ENCODE assay signal across 29 cellular contexts in the genomic region with DNA sequence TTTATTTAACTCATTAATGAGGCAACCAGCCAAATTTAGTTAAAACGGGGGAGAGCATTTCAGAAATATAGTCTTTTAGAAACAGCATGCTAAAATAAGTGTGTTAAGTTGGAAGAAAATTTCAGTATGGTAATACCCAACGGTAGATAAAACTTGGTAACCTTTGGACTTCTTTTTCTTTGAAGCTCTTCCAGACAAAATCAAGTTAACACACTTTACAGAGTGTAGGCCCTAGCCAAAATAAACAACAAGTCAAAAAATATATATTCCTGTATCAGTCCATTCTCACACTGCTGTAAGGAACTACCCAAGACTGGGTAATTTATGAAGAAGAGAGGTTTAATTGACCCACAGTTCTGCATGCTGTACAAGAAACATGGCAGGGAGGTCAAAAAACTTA.
"Had no signal": no experiment of that assay in that cellular context is flagged by ENCODE, and none has a peak within 500 bp of the region (broad histone marks: within the 10 kb centered on the region; RNA-seq: fewer than 3 reads in every experiment).

No MANE protein-coding gene starts in this region.

- H3K27ac Mint-ChIP-seq: immature natural killer cell; natural killer cell; stimulated activated effector memory CD8-positive, alpha-beta T cell treated with anti-CD3 and anti-CD28 coated beads, Interleukin-12 subunit alpha, Interleukin-12 subunit beta, amount 100 ng/mL, for 72 hours; stimulated activated naive CD8-positive, alpha-beta T cell treated with anti-CD3 and anti-CD28 coated beads, Interleukin-15, Interleukin-2, amounts not matched to agents 100 ng/mL and 50 ng/mL, for 24 hours had no signal

- FAIRE-seq: islet of Langerhans, kidney, small intestine, urothelium cell line had no signal

- H3K9me3 ChIP-seq: lower lobe of right lung, ovary, prostate gland, sigmoid colon, suprapubic skin, upper lobe of right lung had no signal

- H3K36me3 ChIP-seq: lower lobe of right lung, ovary, prostate gland, sigmoid colon, spleen, suprapubic skin, thoracic aorta, tibial artery, upper lobe of right lung had no signal

- H3K27me3 ChIP-seq: ovary, sigmoid colon, spleen, suprapubic skin, tibial artery, upper lobe of right lung had no signal

- H3K27ac ChIP-seq: lower lobe of right lung, ovary, prostate gland, sigmoid colon, spleen, suprapubic skin, thoracic aorta, tibial artery, upper lobe of right lung had no signal

- H3K27me3 Mint-ChIP-seq: stimulated activated naive CD8-positive, alpha-beta T cell treated with anti-CD3 and anti-CD28 coated beads, Interleukin-15, Interleukin-2, amounts not matched to agents 100 ng/mL and 50 ng/mL, for 24 hours had no signal

- H3K36me3 Mint-ChIP-seq: immature natural killer cell; stimulated activated effector memory CD8-positive, alpha-beta T cell treated with anti-CD3 and anti-CD28 coated beads, Interleukin-12 subunit alpha, Interleukin-12 subunit beta, amount 100 ng/mL, for 72 hours had no signal

- H3K4me3 ChIP-seq: lower lobe of right lung, ovary, prostate gland, sigmoid colon, spleen, suprapubic skin, thoracic aorta, tibial artery, upper lobe of right lung had no signal

- H3K4me3 Mint-ChIP-seq: immature natural killer cell; naive B cell; natural killer cell; stimulated activated effector memory CD8-positive, alpha-beta T cell treated with anti-CD3 and anti-CD28 coated beads, Interleukin-12 subunit alpha, Interleukin-12 subunit beta, amount 100 ng/mL, for 72 hours; stimulated activated naive CD8-positive, alpha-beta T cell treated with anti-CD3 and anti-CD28 coated beads, Interleukin-15, Interleukin-2, amounts not matched to agents 100 ng/mL and 50 ng/mL, for 24 hours had no signal

- DNase-seq: head of caudate nucleus; hypothalamus; immature natural killer cell; kidney; left ventricle myocardium superior; lower lobe of right lung; mammary epithelial cell; mesenchymal stem cell; naive B cell; natural killer cell; ovary; posterior cingulate gyrus; retina; right cardiac atrium; sigmoid colon; small intestine; spleen; stimulated activated CD4-positive, alpha-beta T cell treated with anti-CD3 and anti-CD28 coated beads, Interleukin-4, amount 100 ng/mL, for 24 hours; stimulated activated naive CD4-positive, alpha-beta T cell; tibial artery; trophoblast cell; upper lobe of right lung had no signal

- H3K4me1 ChIP-seq: lower lobe of right lung, prostate gland, sigmoid colon, spleen, suprapubic skin, tibial artery, upper lobe of right lung had no signal

- ATAC-seq: left ventricle myocardium superior; lower lobe of right lung; natural killer cell; right cardiac atrium; stimulated activated effector memory CD8-positive, alpha-beta T cell treated with anti-CD3 and anti-CD28 coated beads, Interleukin-12 subunit alpha, Interleukin-12 subunit beta, amount 100 ng/mL, for 72 hours; upper lobe of right lung had no signal

- H3K4me1 Mint-ChIP-seq: immature natural killer cell; naive B cell; natural killer cell; stimulated activated effector memory CD8-positive, alpha-beta T cell treated with anti-CD3 and anti-CD28 coated beads, Interleukin-12 subunit alpha, Interleukin-12 subunit beta, amount 100 ng/mL, for 72 hours had no signal
